ENCODE assay signal across 8 cellular contexts in genomic region chr6:132512638-132513632, GRCh38. TPM values are rescaled to one million over a fixed set of nuclear protein-coding genes. Genes with fewer than 3 reads are reported as not detected.
DNase-seq lines count a peak whose midpoint lies in the region; ATAC-seq lines count a peak whose summit lies in the region.

A gene with protein sequence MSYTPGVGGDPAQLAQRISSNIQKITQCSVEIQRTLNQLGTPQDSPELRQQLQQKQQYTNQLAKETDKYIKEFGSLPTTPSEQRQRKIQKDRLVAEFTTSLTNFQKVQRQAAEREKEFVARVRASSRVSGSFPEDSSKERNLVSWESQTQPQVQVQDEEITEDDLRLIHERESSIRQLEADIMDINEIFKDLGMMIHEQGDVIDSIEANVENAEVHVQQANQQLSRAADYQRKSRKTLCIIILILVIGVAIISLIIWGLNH (minus strand): TSS chr6:132513116. CDS start chr6:132503530, 9,586 bp downstream.

- peaks cover 6% of the 10 kb centered on the region; the same call in 1 of the 2 replicates for H3K4me1 ChIP-seq in HUES64 (ENCODE audit: insufficient read depth, low read length)

- H3K4me3 ChIP-seq in HUES64 (ENCODE audit: low read length) = peak within 1 kb of the TSS; percentile 95

- under 1% methylated on average over 66 of the region's 67 CpGs for WGBS in HUES64

- no peaks in the 10 kb centered on the region for H3K36me3 ChIP-seq in HUES64 (ENCODE audit: insufficient read depth, low read length)

- DNase-seq in DMS 273 (lab: John Stamatoyannopoulos, UW; ENCODE audit: unreplicated experiment) (peak; percentile 93), OCI-M2 (lab: John Stamatoyannopoulos, UW; ENCODE audit: unreplicated experiment) (peak; percentile 80), activated T-cell treated with anti-CD3 and anti-CD28 coated beads for 4 hours (peak; percentile 79), epidermal melanocyte (ENCODE audit: insufficient read length, low spot score) (peak; percentile 84), middle frontal gyrus (ENCODE audit: extremely low spot score, low spot score) (peak; percentile 89)
- peak; percentile 67 to 77 for DNase-seq in stimulated activated CD8-positive, alpha-beta memory T cell treated with anti-CD3 and anti-CD28 coated beads, Interleukin-2, amount 100 ng/mL, for 1 hour (ENCODE audit: low read depth in 2 of 2)

- H3K9ac ChIP-seq in HUES64 (ENCODE audit: low read depth, low read length) = peak within 1 kb of the TSS; percentile 75

- no peak within 1 kb of the TSS; the same call in 1 of the 2 replicates for H3K27ac ChIP-seq in HUES64 (ENCODE audit: low read depth, low read length)

- peaks cover 9% of the 10 kb centered on the region; the same call in 1 of the 2 replicates for H3K27me3 ChIP-seq in HUES64 (ENCODE audit: insufficient read depth, low read length)

- ATAC-seq in GM21515 (IDR thresholded peaks at IDR 0.05; ENCODE audit: unreplicated experiment) = peak; percentile 90

- no peaks in the 10 kb centered on the region for H3K9me3 ChIP-seq in HUES64 (ENCODE audit: insufficient read depth, low read depth, low read length)

RNA-seq across cellular contexts. Expression of the gene that starts here (rescaled TPM):
- polyA plus RNA-seq in HUES64 (2013, experiment 1 of 2) = 20.9 TPM
- 21.9 TPM for polyA plus RNA-seq in HUES64 (2013, experiment 2 of 2)
